In the genomic region with DNA sequence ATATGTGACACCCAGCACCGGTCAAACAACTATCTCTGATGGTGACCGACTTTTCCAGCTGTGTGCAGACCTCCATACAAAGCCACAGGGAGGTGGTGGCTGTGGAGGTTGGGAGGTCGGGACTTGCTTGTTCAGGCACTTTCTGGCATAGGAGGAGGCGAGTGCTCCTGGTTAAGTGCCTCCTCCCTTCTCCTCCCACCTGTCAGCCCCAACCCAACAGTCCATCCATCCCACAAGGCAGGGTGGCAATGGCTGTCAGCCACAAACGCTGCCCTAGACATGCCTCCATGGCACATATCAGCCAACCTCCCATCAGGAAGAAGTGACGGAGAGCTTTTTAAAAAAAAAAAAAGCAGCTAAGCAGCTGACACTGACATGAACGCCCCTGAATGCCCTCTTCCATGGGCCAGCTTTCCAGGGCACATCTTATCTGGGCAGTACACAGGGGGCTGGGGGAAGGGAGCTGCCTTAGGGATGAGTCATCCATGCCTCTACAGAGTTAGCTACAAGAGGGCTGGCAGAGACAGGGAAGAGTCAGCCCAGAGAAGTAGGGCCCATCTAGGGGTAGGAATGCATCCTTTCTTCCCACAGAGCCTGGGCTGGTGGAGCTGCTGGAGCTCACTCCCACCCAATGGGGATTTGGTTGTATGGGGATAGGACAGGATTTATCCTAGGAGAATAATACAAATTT, we compare ENCODE assay signal across 8 cellular contexts. TPM values are rescaled to one million over a fixed set of nuclear protein-coding genes. Genes with fewer than 3 reads are reported as not detected.
A peak's percentile ranks its signal among the peaks of the same experiment; 100 is the strongest.
DNase-seq lines count a peak whose midpoint lies in the region; TF ChIP-seq lines count a peak whose summit lies in the region.

No MANE protein-coding gene starts in this region.

- H3K36me3 ChIP-seq in left ventricle myocardium inferior, result peaks cover 18% of the 10 kb centered on the region

- no peak overlapping the region for H3K4me3 ChIP-seq in left ventricle myocardium inferior

- intact Hi-C loops in left ventricle myocardium inferior (cut with micrococcal nuclease), result no loop called here

- H3K27me3 Mint-ChIP-seq in activated naive CD8-positive, alpha-beta T cell treated with anti-CD3 and anti-CD28 coated beads for 36 hours, result no peaks in the 10 kb centered on the region

- H3K4me1 ChIP-seq in left ventricle myocardium inferior, result peaks cover 100% of the 10 kb centered on the region

- H3K9me3 Mint-ChIP-seq in activated naive CD8-positive, alpha-beta T cell treated with anti-CD3 and anti-CD28 coated beads for 36 hours, result no peaks in the 10 kb centered on the region

- H3K27ac ChIP-seq in left ventricle myocardium inferior (replicated peaks), result peak overlapping the region; percentile 90

- no peaks in the 10 kb centered on the region for H3K27me3 ChIP-seq in left ventricle myocardium inferior (ENCODE audit: low read depth)

- H3K4me1 Mint-ChIP-seq in activated naive CD8-positive, alpha-beta T cell treated with anti-CD3 and anti-CD28 coated beads for 36 hours, result peaks cover 53% of the 10 kb centered on the region

- no peaks in the 10 kb centered on the region for H3K9me3 ChIP-seq in left ventricle myocardium inferior (replicated peaks)

- H3K4me3 Mint-ChIP-seq in activated naive CD8-positive, alpha-beta T cell treated with anti-CD3 and anti-CD28 coated beads for 36 hours, result no peak overlapping the region

- DNase-seq in 8988T (peak; percentile 90), HPDE6-E6E7 (ENCODE audit: extremely low spot score) (peak; percentile 64), left ventricle myocardium inferior (peak; percentile 83), renal cortical epithelial cell (ENCODE audit: low read depth) (peak; percentile 97), NCI-H774 (lab: John Stamatoyannopoulos, UW) (no peak), GM19240 (ENCODE audit: insufficient read length, low spot score) (no peak), SKM-1 (lab: John Stamatoyannopoulos, UW; ENCODE audit: unreplicated experiment) (no peak)
- DNase-seq in activated naive CD8-positive, alpha-beta T cell treated with anti-CD3 and anti-CD28 coated beads for 36 hours, result no peak

- H3K36me3 Mint-ChIP-seq in activated naive CD8-positive, alpha-beta T cell treated with anti-CD3 and anti-CD28 coated beads for 36 hours, result peaks cover 22% of the 10 kb centered on the region

- peak overlapping the region; percentile 66 for H3K27ac Mint-ChIP-seq in activated naive CD8-positive, alpha-beta T cell treated with anti-CD3 and anti-CD28 coated beads for 36 hours

- peak; percentile 69 for TF ChIP-seq CTCF in left ventricle myocardium inferior (IDR thresholded peaks at IDR 0.05; ENCODE audit: borderline replicate concordance)

RNA-seq across cellular contexts. Expression of a gene that starts 41.2 kb away (rescaled TPM):
- 10 to 100 TPM; 48.8 to 55.4 TPM for total RNA-seq in activated naive CD8-positive, alpha-beta T cell treated with anti-CD3 and anti-CD28 coated beads for 36 hours
- total RNA-seq in left ventricle myocardium inferior, result 31.0 TPM
- total RNA-seq in renal cortical epithelial cell, result 22.3 and 26.2 TPM in 2 replicates

RNA-seq across cellular contexts. Expression of a gene that starts 44.2 kb away (rescaled TPM):
- total RNA-seq in activated naive CD8-positive, alpha-beta T cell treated with anti-CD3 and anti-CD28 coated beads for 36 hours, result 10 to 100 TPM; 63.1 to 67.4 TPM
- total RNA-seq in left ventricle myocardium inferior, result 12.6 TPM
- 14.2 and 25.6 TPM in 2 replicates for total RNA-seq in renal cortical epithelial cell

RNA-seq across cellular contexts. Expression of a gene that starts 57.8 kb away (rescaled TPM):
- total RNA-seq in activated naive CD8-positive, alpha-beta T cell treated with anti-CD3 and anti-CD28 coated beads for 36 hours, result not detected
- total RNA-seq in left ventricle myocardium inferior (6.4 TPM), renal cortical epithelial cell (16.3 and 106 TPM in 2 replicates)

Comparison
In these comparisons a context has a peak if more than half of its experiments do, and no peak if none do; other contexts are left out.
1. DNase-seq: peak in 8988T (single experiment), HPDE6-E6E7 (single experiment), left ventricle myocardium inferior (single experiment) and renal cortical epithelial cell (single experiment); none in activated naive CD8-positive, alpha-beta T cell treated with anti-CD3 and anti-CD28 coated beads for 36 hours (single experiment), NCI-H774 (single experiment), GM19240 (single experiment) and SKM-1 (single experiment).